In genomic region chr13:34993470-34993869, GRCh38 we compare ENCODE assay signal across 29 cellular contexts. TPM values are rescaled to one million over a fixed set of nuclear protein-coding genes. Genes with fewer than 3 reads are reported as not detected.
DNase-seq lines count a peak whose midpoint lies in the region; ATAC-seq, FAIRE-seq and TF ChIP-seq lines count a peak whose summit lies in the region.
"Had no signal": no experiment of that assay in that cellular context is flagged by ENCODE, and none has a peak within 500 bp of the region (broad histone marks: within the 10 kb centered on the region; RNA-seq: fewer than 3 reads in every experiment).

No MANE protein-coding gene starts in this region.

- in situ Hi-C loops in GM23248 (cut with MboI), result no loop called here

- FAIRE-seq in bronchial epithelial cell (lab: Jason Lieb, UNC), result no peak

- no peaks in the 10 kb centered on the region for H3K79me2 ChIP-seq in GM23248 (ENCODE audit: insufficient read depth)

- DNase-seq in GM23248 (peak; percentile 11), OCI-M1 (lab: John Stamatoyannopoulos, UW) (peak; percentile 31), bronchial epithelial cell (ENCODE audit: low read depth) (peak; percentile 36), iris pigment epithelial cell (ENCODE audit: low read depth) (peak; percentile 9), NCI-H146 treated with DMSO at 0.1 percent for 48 hours (lab: John Stamatoyannopoulos, UW; ENCODE audit: unreplicated experiment) (no peak)
- DNase-seq: ACHN; activated CD4-positive, alpha-beta T cell treated with anti-CD3 and anti-CD28 coated beads for 48 hours; activated naive CD4-positive, alpha-beta T cell treated with anti-CD3 and anti-CD28 coated beads, Interleukin-2, amount 50 U/mL, for 16 hours; cortex of kidney; left colon; mesendoderm; MM.1S; NCI-H1417 treated with DMSO at 0.1 percent for 48 hours; NCI-H2081; NCI-H2227 treated with DMSO at 0.1 percent for 48 hours; NCI-H526 treated with DMSO at 0.1 percent for 48 hours; pancreas; SHP77 treated with DMSO at 0.1 percent for 48 hours; T-helper 9 cell; trophoblast cell; WERI-Rb-1 had no signal

- H3K27ac ChIP-seq in GM23248, result no peak overlapping the region
- H3K27ac ChIP-seq: pancreas, WERI-Rb-1 had no signal

- no peak for TF ChIP-seq CTCF in bronchial epithelial cell (IDR thresholded peaks at IDR 0.05; ENCODE audit: insufficient read depth, low read length, severe bottlenecking)

- no peaks in the 10 kb centered on the region for H3K4me1 ChIP-seq in GM23248 (ENCODE audit: insufficient read depth)
- H3K4me1 ChIP-seq: pancreas had no signal

- H3K9ac ChIP-seq in GM23248, result no peak overlapping the region

- no peaks in the 10 kb centered on the region for H4K20me1 ChIP-seq in GM23248 (ENCODE audit: insufficient read depth)

- WGBS in GM23248 (ENCODE audit: low coverage in 1 of 2, low lambda C conversion rate in 2 of 2, missing lambda C conversion rate in 2 of 2), 2 experiments, result 60 to 67% methylated on average over 3 of the region's 3 CpGs

- H3K27me3 ChIP-seq in GM23248 (replicated peaks; ENCODE audit: insufficient read depth) (no peaks in the 10 kb centered on the region), bronchial epithelial cell (ENCODE audit: control insufficient read depth, insufficient read depth, low read length) (no peaks in the 10 kb centered on the region)
- H3K27me3 ChIP-seq: pancreas had no signal

- H2AFZ ChIP-seq in GM23248, result no peak overlapping the region

- H3K4me3 ChIP-seq in GM23248, result no peak overlapping the region
- no peak overlapping the region for H3K4me3 ChIP-seq in bronchial epithelial cell (ENCODE audit: low read depth, low read length)
- H3K4me3 ChIP-seq: pancreas had no signal

- no peaks in the 10 kb centered on the region for H3K36me3 ChIP-seq in GM23248 (ENCODE audit: low read depth)
- no peaks in the 10 kb centered on the region for H3K36me3 ChIP-seq in bronchial epithelial cell (ENCODE audit: control insufficient read depth, insufficient read depth, low read length)
- H3K36me3 ChIP-seq: pancreas, WERI-Rb-1 had no signal

- no peaks in the 10 kb centered on the region for H3K9me3 ChIP-seq in GM23248 (ENCODE audit: low read depth)

- ATAC-seq in HG03439 (IDR thresholded peaks at IDR 0.05; ENCODE audit: unreplicated experiment) (no peak), GM21423 (IDR thresholded peaks at IDR 0.05; ENCODE audit: unreplicated experiment) (no peak), HG02885 (IDR thresholded peaks at IDR 0.05; ENCODE audit: poor library complexity, unreplicated experiment) (no peak)
- ATAC-seq: activated T-helper 17 cell treated with anti-CD3 and anti-CD28 coated beads, Interleukin-2, amount 50 U/mL, for 72 hours; esophagus mucosa; left colon; Panc1; pancreas; stimulated activated memory B cell treated with anti-CD40 and anti-IgM and Interleukin-4, amounts not matched to agents 10 μg/mL and 1 μg/mL and 100 μg/mL, for 72 hours had no signal

- H3F3A ChIP-seq in GM23248 (ENCODE audit: insufficient read depth), result no peaks in the 10 kb centered on the region

- no peaks in the 10 kb centered on the region for H3K9me2 ChIP-seq in GM23248 (ENCODE audit: insufficient read depth)

- no peak overlapping the region for H3K4me2 ChIP-seq in GM23248 (ENCODE audit: unreplicated experiment)

RNA-seq across cellular contexts. Expression of gene NBEA, which starts 51.4 kb away (rescaled TPM):
- total RNA-seq in GM23248 (2014; rRNA removed; shearing (Covaris generic)), result 3.7 and 5.7 TPM in 2 replicates
- 1.8 and 1.9 TPM in 2 replicates for polyA plus RNA-seq in GM23248 (2016; fragmentation: Nextera tagmentation; extraction: Ambion mirVana)
- 0.53 and 1.2 TPM in 2 replicates for total RNA-seq in bronchial epithelial cell
- total RNA-seq: HT-29 had no signal
